In the genomic region with DNA sequence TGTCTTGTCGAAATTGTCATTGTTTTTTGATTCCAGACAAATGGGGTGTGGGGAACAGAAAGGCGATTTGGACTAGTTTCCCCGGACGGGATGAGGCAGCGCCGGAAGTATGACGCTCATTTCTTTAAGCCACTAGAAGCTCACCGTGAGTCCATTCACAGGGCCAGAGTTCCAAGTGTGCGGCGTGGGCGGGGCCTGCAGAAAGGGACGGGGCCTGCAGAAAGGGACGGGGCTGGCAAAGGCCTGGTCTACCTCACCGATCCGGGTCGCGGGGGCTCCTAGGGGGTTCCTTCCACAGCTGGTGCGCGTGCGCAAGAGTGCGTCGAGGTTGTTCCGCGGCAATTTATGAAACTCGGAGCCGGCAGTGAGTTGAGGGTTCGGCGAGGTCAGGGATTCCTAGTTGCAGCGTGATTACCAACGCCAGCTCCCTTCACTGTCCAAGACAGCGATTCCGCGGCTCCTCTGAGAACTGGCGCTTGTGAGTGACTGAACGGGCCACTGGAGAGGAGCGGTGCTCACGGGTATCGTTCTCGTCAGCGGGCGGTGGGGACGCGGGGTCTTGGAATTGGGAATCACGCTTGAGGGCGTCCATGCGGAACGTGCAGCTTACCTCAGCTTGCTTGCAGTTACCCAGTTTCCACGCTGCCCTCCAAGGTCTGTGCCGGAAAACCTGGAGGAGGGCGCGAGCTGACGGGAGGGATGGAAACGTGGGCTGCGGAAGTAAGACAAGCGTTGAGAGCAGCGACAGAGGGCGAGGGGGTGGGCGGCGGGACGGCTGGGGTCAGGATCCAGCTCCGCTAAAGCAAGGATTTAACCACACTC, we compare ENCODE assay signal across 1 cellular context.
TF ChIP-seq lines count a peak whose summit lies in the region.

A gene (plus strand): TSS at position 219 of the 822 bp plus-strand sequence. CDS start 5,847 bp downstream, outside the sequence.

TF ChIP-seq in GM12878, 131 proteins besides CTCF, POLR2A, EP300 and RAD21 (continued from another document):
- TF ChIP-seq, protein P1, sequence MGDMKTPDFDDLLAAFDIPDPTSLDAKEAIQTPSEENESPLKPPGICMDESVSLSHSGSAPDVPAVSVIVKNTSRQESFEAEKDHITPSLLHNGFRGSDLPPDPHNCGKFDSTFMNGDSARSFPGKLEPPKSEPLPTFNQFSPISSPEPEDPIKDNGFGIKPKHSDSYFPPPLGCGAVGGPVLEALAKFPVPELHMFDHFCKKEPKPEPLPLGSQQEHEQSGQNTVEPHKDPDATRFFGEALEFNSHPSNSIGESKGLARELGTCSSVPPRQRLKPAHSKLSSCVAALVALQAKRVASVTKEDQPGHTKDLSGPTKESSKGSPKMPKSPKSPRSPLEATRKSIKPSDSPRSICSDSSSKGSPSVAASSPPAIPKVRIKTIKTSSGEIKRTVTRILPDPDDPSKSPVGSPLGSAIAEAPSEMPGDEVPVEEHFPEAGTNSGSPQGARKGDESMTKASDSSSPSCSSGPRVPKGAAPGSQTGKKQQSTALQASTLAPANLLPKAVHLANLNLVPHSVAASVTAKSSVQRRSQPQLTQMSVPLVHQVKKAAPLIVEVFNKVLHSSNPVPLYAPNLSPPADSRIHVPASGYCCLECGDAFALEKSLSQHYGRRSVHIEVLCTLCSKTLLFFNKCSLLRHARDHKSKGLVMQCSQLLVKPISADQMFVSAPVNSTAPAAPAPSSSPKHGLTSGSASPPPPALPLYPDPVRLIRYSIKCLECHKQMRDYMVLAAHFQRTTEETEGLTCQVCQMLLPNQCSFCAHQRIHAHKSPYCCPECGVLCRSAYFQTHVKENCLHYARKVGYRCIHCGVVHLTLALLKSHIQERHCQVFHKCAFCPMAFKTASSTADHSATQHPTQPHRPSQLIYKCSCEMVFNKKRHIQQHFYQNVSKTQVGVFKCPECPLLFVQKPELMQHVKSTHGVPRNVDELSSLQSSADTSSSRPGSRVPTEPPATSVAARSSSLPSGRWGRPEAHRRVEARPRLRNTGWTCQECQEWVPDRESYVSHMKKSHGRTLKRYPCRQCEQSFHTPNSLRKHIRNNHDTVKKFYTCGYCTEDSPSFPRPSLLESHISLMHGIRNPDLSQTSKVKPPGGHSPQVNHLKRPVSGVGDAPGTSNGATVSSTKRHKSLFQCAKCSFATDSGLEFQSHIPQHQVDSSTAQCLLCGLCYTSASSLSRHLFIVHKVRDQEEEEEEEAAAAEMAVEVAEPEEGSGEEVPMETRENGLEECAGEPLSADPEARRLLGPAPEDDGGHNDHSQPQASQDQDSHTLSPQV (IDR thresholded peaks at IDR 0.05): no peak
- TF ChIP-seq GABPA (IDR thresholded peaks at IDR 0.05; ENCODE audit: low read depth): 0 out of 2 replicates have a peak, but pooled peaks have one; percentile 22
- TF ChIP-seq TCF12 (IDR thresholded peaks at IDR 0.05; ENCODE audit: low read depth, low read length): no peak
- TF ChIP-seq YBX1 (IDR thresholded peaks at IDR 0.05): no peak
- TF ChIP-seq PAX5 (IDR thresholded peaks at IDR 0.05; ENCODE audit: borderline replicate concordance, low read depth, low read length): peak; percentile 80; the same call in 1 of the 2 replicates
- no peak for TF ChIP-seq RB1 (IDR thresholded peaks at IDR 0.05; ENCODE audit: borderline replicate concordance)
- no peak for TF ChIP-seq SIX5 (IDR thresholded peaks at IDR 0.05; ENCODE audit: low read depth, low read length, severe bottlenecking)
- no peak for TF ChIP-seq CREB1 (IDR thresholded peaks at IDR 0.05; ENCODE audit: low read depth)
